In the genomic region with DNA sequence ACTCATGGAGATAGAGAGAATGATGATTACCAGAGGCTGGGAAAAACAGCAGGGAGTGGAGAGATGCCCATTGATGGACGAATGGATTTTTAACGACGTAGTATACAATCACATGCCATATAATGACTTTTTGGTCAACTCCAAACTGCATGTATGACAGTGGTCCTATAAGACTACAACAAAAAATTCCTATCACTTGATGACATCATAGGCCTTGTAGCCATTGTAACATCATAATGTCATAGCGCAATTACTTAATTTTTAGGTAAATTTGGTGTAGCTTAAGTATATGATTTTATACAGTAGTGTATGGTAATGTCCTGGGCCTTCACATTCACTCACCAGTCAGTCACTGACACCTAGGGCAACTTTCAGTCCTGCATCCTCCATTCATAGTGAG, we compare ENCODE assay signal across 27 cellular contexts.
"Had no signal": no experiment of that assay in that cellular context is flagged by ENCODE, and none has a peak within 500 bp of the region (broad histone marks: within the 10 kb centered on the region; RNA-seq: fewer than 3 reads in every experiment).

No MANE protein-coding gene starts in this region.

- ATAC-seq: stimulated activated effector memory CD8-positive, alpha-beta T cell treated with anti-CD3 and anti-CD28 coated beads, Interleukin-12 subunit alpha, Interleukin-12 subunit beta, amount 100 ng/mL, for 72 hours; stimulated activated memory B cell treated with anti-CD40 and anti-IgM and Interleukin-4, amounts not matched to agents 10 μg/mL and 1 μg/mL and 100 μg/mL, for 72 hours; stimulated activated naive B cell treated with anti-CD40 and anti-IgM and Interleukin-4, amounts not matched to agents 10 μg/mL and 1 μg/mL and 100 μg/mL, for 72 hours; stimulated activated naive CD8-positive, alpha-beta T cell treated with anti-CD3 and anti-CD28 coated beads, Interleukin-15, amount 100 ng/mL, for 72 hours; stimulated activated naive CD8-positive, alpha-beta T cell treated with anti-CD3 and anti-CD28 coated beads, Interleukin-15, Interleukin-2, amounts not matched to agents 100 U/mL and 50 U/mL, for 24 hours; upper lobe of right lung had no signal

- H3K27ac ChIP-seq: stomach, suprapubic skin, testis, thoracic aorta, thyroid gland, tibial artery, tibial nerve, transverse colon, upper lobe of left lung, upper lobe of right lung, uterus, vagina had no signal

- H3K36me3 ChIP-seq: stomach, suprapubic skin, thoracic aorta, thyroid gland, tibial artery, tibial nerve, transverse colon, upper lobe of left lung, upper lobe of right lung, uterus, vagina had no signal

- H3K4me1 ChIP-seq: stomach, suprapubic skin, testis, thyroid gland, tibial nerve, transverse colon, upper lobe of left lung, upper lobe of right lung, uterus, vagina had no signal

- H3K27me3 ChIP-seq: stomach, suprapubic skin, testis, thyroid gland, tibial artery, tibial nerve, transverse colon, upper lobe of left lung, upper lobe of right lung, uterus, vagina had no signal

- DNase-seq: stimulated activated CD4-positive, alpha-beta T cell treated with anti-CD3 and anti-CD28 coated beads, Interleukin-2, amount 100 ng/mL, for 48 hours; stimulated activated CD4-positive, alpha-beta T cell treated with anti-CD3 and anti-CD28 coated beads, Interleukin-4, amount 100 ng/mL, for 1 hour; stimulated activated CD4-positive, alpha-beta T cell treated with anti-CD3 and anti-CD28 coated beads, Interleukin-4, amount 100 ng/mL, for 24 hours; stimulated activated CD4-positive, alpha-beta T cell treated with anti-CD3 and anti-CD28 coated beads, Interleukin-4, amount 100 ng/mL, for 4 hours; stimulated activated CD8-positive, alpha-beta memory T cell treated with anti-CD3 and anti-CD28 coated beads, Interleukin-4, amount 100 ng/mL, for 48 hours; stimulated activated naive B cell treated with anti-CD40 and anti-IgM and Interleukin-4, amounts not matched to agents 10 μg/mL and 1 μg/mL and 100 μg/mL, for 72 hours; stimulated activated naive CD4-positive, alpha-beta T cell; stimulated activated naive CD4-positive, alpha-beta T cell treated with Interleukin-2 at 50 U/mL for 16 hours; stimulated activated naive CD8-positive, alpha-beta T cell treated with anti-CD3 and anti-CD28 coated beads, Interleukin-15, amount 100 ng/mL, for 72 hours; stimulated activated naive CD8-positive, alpha-beta T cell treated with anti-CD3 and anti-CD28 coated beads, Interleukin-15, Interleukin-2, amounts not matched to agents 100 U/mL and 50 U/mL, for 24 hours; stomach; substantia nigra; testis; thyroid gland; tibial artery; transverse colon; trophoblast cell; upper lobe of left lung; upper lobe of right lung; uterus had no signal

- H3K9me3 ChIP-seq: testis, thyroid gland, transverse colon, upper lobe of right lung, uterus had no signal

- H3K4me3 ChIP-seq: stomach, suprapubic skin, testis, thoracic aorta, thyroid gland, tibial artery, tibial nerve, transverse colon, upper lobe of left lung, upper lobe of right lung, uterus, vagina had no signal

- FAIRE-seq: urothelium cell line had no signal
